Comparison of ENCODE assay signal across 8 cellular contexts in the genomic region with DNA sequence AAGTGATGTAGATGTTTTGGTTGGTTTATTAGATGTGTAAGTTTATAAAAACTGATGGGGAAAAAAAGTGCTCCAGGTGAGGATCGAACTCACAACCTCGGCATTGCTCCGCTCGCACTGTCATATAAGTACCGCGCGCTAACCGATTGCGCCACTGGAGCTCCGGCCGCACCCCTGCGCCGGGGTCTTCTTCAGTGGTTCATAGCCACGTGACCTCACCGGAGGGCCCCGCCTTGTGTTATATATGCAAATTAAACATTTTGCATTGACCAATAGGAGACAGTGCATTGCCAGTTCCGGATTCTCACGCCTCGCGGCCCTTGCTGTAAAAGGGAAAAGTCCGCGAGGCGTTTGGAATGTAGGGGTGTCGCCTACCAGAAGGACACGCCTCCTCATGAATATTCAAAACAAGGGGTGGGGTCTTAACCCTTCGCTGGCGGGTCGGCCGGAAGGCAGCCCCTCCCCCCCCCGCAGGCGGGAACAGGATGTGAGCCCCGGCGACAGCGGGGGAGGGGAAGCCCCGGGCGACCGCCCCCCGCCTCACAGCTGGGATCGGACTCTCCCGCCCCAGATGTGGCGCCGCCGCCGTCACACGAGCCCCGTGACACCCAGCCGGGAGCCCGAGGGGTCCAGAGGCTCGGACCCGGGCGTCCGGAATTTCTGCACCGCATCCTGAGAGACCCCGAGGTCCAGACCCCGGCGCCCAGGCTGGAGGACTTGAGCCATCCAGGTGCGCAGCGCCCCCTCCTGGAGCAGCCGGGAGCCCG. TPM values are rescaled to one million over a fixed set of nuclear protein-coding genes. Genes with fewer than 3 reads are reported as not detected.
DNase-seq lines count a peak whose midpoint lies in the region; ATAC-seq and TF ChIP-seq lines count a peak whose summit lies in the region.

A gene with protein sequence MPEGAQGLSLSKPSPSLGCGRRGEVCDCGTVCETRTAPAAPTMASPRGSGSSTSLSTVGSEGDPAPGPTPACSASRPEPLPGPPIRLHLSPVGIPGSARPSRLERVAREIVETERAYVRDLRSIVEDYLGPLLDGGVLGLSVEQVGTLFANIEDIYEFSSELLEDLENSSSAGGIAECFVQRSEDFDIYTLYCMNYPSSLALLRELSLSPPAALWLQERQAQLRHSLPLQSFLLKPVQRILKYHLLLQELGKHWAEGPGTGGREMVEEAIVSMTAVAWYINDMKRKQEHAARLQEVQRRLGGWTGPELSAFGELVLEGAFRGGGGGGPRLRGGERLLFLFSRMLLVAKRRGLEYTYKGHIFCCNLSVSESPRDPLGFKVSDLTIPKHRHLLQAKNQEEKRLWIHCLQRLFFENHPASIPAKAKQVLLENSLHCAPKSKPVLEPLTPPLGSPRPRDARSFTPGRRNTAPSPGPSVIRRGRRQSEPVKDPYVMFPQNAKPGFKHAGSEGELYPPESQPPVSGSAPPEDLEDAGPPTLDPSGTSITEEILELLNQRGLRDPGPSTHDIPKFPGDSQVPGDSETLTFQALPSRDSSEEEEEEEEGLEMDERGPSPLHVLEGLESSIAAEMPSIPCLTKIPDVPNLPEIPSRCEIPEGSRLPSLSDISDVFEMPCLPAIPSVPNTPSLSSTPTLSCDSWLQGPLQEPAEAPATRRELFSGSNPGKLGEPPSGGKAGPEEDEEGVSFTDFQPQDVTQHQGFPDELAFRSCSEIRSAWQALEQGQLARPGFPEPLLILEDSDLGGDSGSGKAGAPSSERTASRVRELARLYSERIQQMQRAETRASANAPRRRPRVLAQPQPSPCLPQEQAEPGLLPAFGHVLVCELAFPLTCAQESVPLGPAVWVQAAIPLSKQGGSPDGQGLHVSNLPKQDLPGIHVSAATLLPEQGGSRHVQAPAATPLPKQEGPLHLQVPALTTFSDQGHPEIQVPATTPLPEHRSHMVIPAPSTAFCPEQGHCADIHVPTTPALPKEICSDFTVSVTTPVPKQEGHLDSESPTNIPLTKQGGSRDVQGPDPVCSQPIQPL (N-terminal part only) (plus strand): TSS at position 570 of the 767 bp plus-strand sequence. CDS start 1,418 bp downstream, outside the sequence.

- H3K4me1 ChIP-seq in BE2C: peaks cover 9% of the 10 kb centered on the region

- peak within 1 kb of the TSS; percentile 96 for H3K27ac Mint-ChIP-seq in chondrocyte (ENCODE audit: unreplicated experiment)

- peak within 1 kb of the TSS; percentile 94 for H3K4me3 ChIP-seq in BE2C (ENCODE audit: low read depth, low read length)
- H3K4me3 ChIP-seq in kidney epithelial cell (ENCODE audit: low read depth, low read length): peak within 1 kb of the TSS; percentile 96

- peak; percentile 99 for DNase-seq in BE2C
- DNase-seq in NCI-H510A treated with DMSO at 0.1 percent for 48 hours (lab: John Stamatoyannopoulos, UW): peak; percentile 97
- peak; percentile 95 to 96 for DNase-seq in activated CD4-positive, alpha-beta T cell treated with anti-CD3 and anti-CD28 coated beads for 24 hours (ENCODE audit: low read depth in 2 of 2)
- DNase-seq in chondrocyte (ENCODE audit: low spot score): no peak
- DNase-seq in kidney epithelial cell (ENCODE audit: low read depth): peak; percentile 98
- peak; percentile 96 for DNase-seq in stimulated activated CD4-positive, alpha-beta T cell treated with anti-CD3 and anti-CD28 coated beads, Interleukin-15, amount 100 ng/mL, for 48 hours (ENCODE audit: low read depth in 2 of 2)

- H3K9me3 ChIP-seq in BE2C: no peaks in the 10 kb centered on the region

- peak; percentile 60 for ATAC-seq in HG03439 (IDR thresholded peaks at IDR 0.05; ENCODE audit: unreplicated experiment)

- peak; percentile 74 for TF ChIP-seq CTCF in BE2C (IDR thresholded peaks at IDR 0.05; ENCODE audit: low read depth, low read length)
- TF ChIP-seq CTCF in chondrocyte (IDR thresholded peaks at IDR 0.05): no peak
- peak; percentile 90 for TF ChIP-seq CTCF in kidney epithelial cell (IDR thresholded peaks at IDR 0.05; ENCODE audit: insufficient read depth, low read length, poor library complexity, severe bottlenecking)

- H3K4me1 Mint-ChIP-seq in chondrocyte (ENCODE audit: low read depth): peaks cover 62% of the 10 kb centered on the region

- H3K27me3 Mint-ChIP-seq in chondrocyte (ENCODE audit: low read depth): no peaks in the 10 kb centered on the region

- peaks cover 23% of the 10 kb centered on the region for H3K36me3 Mint-ChIP-seq in chondrocyte (ENCODE audit: low read depth)

- peak; percentile 97 for TF ChIP-seq POLR2A in GM19193 (IDR thresholded peaks at IDR 0.05; ENCODE audit: extremely low read depth, insufficient read depth, insufficient read length)

- H3K27me3 ChIP-seq in BE2C (no peaks in the 10 kb centered on the region), kidney epithelial cell (ENCODE audit: control insufficient read depth, insufficient read depth, low read length) (no peaks in the 10 kb centered on the region)

- H3K9me3 Mint-ChIP-seq in chondrocyte (ENCODE audit: low read depth): no peaks in the 10 kb centered on the region

- H3K4me3 Mint-ChIP-seq in chondrocyte (ENCODE audit: unreplicated experiment): peak within 1 kb of the TSS; percentile 97

- H3K36me3 ChIP-seq in BE2C (no peaks in the 10 kb centered on the region; the same call in 1 of the 2 replicates), kidney epithelial cell (ENCODE audit: control insufficient read depth, insufficient read depth, low read length) (peaks cover 1% of the 10 kb centered on the region)

RNA-seq across cellular contexts. Expression of the gene that starts here (rescaled TPM):
- 35.9 TPM for polyA plus RNA-seq in BE2C (2012; ENCODE audit: insufficient read depth, insufficient read length, low read depth)
- 108 to 154 TPM (median 150 TPM) in 3 replicates for total RNA-seq in chondrocyte
- 22.8 and 46.9 TPM in 2 replicates for total RNA-seq in kidney epithelial cell
